Comparison of ENCODE assay signal across 8 cellular contexts in the genomic region with DNA sequence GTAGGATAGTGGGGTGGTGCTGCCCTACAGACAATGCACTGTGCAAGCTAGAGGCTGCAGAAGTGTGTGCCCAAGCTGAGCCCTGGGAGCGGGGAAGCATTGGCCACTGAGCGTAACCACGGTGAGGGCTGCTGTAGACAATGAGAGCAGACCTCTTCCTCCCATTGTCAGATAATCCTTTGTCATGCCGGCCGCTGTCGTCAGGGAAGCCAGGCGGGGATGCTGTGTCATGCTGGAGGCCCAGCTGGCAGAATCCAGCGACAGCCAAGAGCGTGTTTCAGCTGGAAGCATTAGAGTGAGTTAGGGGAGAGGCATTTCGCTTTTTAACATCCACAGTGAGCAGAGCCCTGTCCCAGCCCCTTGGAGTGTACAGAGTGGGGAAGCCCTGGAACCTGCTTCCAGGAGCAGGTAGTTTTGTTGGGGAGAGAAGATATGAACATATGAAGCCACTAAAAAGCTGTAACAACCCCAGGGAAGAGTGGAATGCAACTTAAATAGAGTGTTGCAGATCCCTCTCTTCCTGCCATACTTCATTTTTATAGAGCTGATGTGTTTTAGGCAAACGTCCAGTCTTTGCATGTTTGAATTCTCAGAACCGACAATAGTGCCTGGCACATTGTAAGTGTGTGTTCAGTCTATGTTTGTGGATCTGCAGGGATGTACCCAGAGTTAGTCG. TPM values are rescaled to one million over a fixed set of nuclear protein-coding genes. Genes with fewer than 3 reads are reported as not detected.
DNase-seq lines count a peak whose midpoint lies in the region; ATAC-seq and TF ChIP-seq lines count a peak whose summit lies in the region.

No MANE protein-coding gene starts in this region.

- CTCF ChIA-PET in activated CD4-positive, alpha-beta T cell treated with anti-CD3 and anti-CD28 coated beads for 36 hours (lab: Charles Lee): interaction anchor here (1.3 kb wide), 1 partner anchor 11 kb away, joined by 3 read pairs; no protein-coding TSS in a partner anchor

- H3K27me3 Mint-ChIP-seq in activated CD4-positive, alpha-beta T cell treated with anti-CD3 and anti-CD28 coated beads for 36 hours: peaks cover 16% of the 10 kb centered on the region
- H3K27me3 Mint-ChIP-seq in progenitor cell of endocrine pancreas: peaks cover 29% of the 10 kb centered on the region
- peaks cover 21% of the 10 kb centered on the region for H3K27me3 Mint-ChIP-seq in activated naive CD8-positive, alpha-beta T cell treated with anti-CD3 and anti-CD28 coated beads, Interleukin-2, amount 50 U/mL, for 24 hours

- H3K36me3 ChIP-seq in lower lobe of right lung: no peaks in the 10 kb centered on the region

- H3K9me3 Mint-ChIP-seq in activated CD4-positive, alpha-beta T cell treated with anti-CD3 and anti-CD28 coated beads for 36 hours (ENCODE audit: low read depth): no peaks in the 10 kb centered on the region
- no peaks in the 10 kb centered on the region for H3K9me3 Mint-ChIP-seq in progenitor cell of endocrine pancreas (ENCODE audit: low read depth)
- H3K9me3 Mint-ChIP-seq in activated naive CD8-positive, alpha-beta T cell treated with anti-CD3 and anti-CD28 coated beads, Interleukin-2, amount 50 U/mL, for 24 hours: no peaks in the 10 kb centered on the region

- no peak overlapping the region for H3K4me3 ChIP-seq in lower lobe of right lung

- no peaks in the 10 kb centered on the region for H3K36me3 Mint-ChIP-seq in activated CD4-positive, alpha-beta T cell treated with anti-CD3 and anti-CD28 coated beads for 36 hours (ENCODE audit: low read depth)
- H3K36me3 Mint-ChIP-seq in progenitor cell of endocrine pancreas (ENCODE audit: insufficient read depth): no peaks in the 10 kb centered on the region
- H3K36me3 Mint-ChIP-seq in activated naive CD8-positive, alpha-beta T cell treated with anti-CD3 and anti-CD28 coated beads, Interleukin-2, amount 50 U/mL, for 24 hours (ENCODE audit: low read depth): no peaks in the 10 kb centered on the region

- peaks cover 8% of the 10 kb centered on the region for H3K4me1 Mint-ChIP-seq in activated CD4-positive, alpha-beta T cell treated with anti-CD3 and anti-CD28 coated beads for 36 hours
- H3K4me1 Mint-ChIP-seq in progenitor cell of endocrine pancreas (ENCODE audit: low read depth): peaks cover 34% of the 10 kb centered on the region
- H3K4me1 Mint-ChIP-seq in activated naive CD8-positive, alpha-beta T cell treated with anti-CD3 and anti-CD28 coated beads, Interleukin-2, amount 50 U/mL, for 24 hours: peaks cover 15% of the 10 kb centered on the region

- ATAC-seq in lower lobe of right lung (peak in 1 of 2 donors; percentile 3), HG02938 (IDR thresholded peaks at IDR 0.05; ENCODE audit: unreplicated experiment) (no peak)
- no peak for ATAC-seq in activated CD4-positive, alpha-beta T cell treated with anti-CD3 and anti-CD28 coated beads for 36 hours
- ATAC-seq in activated naive CD8-positive, alpha-beta T cell treated with anti-CD3 and anti-CD28 coated beads, Interleukin-2, amount 50 U/mL, for 24 hours: no peak

- H3K4me3 Mint-ChIP-seq in activated CD4-positive, alpha-beta T cell treated with anti-CD3 and anti-CD28 coated beads for 36 hours: no peak overlapping the region
- no peak overlapping the region for H3K4me3 Mint-ChIP-seq in progenitor cell of endocrine pancreas (ENCODE audit: low read depth)
- H3K4me3 Mint-ChIP-seq in activated naive CD8-positive, alpha-beta T cell treated with anti-CD3 and anti-CD28 coated beads, Interleukin-2, amount 50 U/mL, for 24 hours: no peak overlapping the region

- peak; percentile 6 for DNase-seq in CD1c-positive myeloid dendritic cell (ENCODE audit: extremely low spot score)
- peak; percentile 58 for DNase-seq in NCI-H460 (ENCODE audit: extremely low read depth, low read depth)
- DNase-seq in ecto neural progenitor cell (ENCODE audit: low spot score): peak; percentile 89
- DNase-seq in lower lobe of right lung: peak; percentile 51
- DNase-seq in activated CD4-positive, alpha-beta T cell treated with anti-CD3 and anti-CD28 coated beads for 36 hours: no peak
- no peak for DNase-seq in progenitor cell of endocrine pancreas (ENCODE audit: low spot score, unreplicated experiment)
- no peak for DNase-seq in activated naive CD8-positive, alpha-beta T cell treated with anti-CD3 and anti-CD28 coated beads, Interleukin-2, amount 50 U/mL, for 24 hours

- peak overlapping the region; percentile 22 for H3K27ac ChIP-seq in lower lobe of right lung

- POLR2A ChIA-PET in activated CD4-positive, alpha-beta T cell treated with anti-CD3 and anti-CD28 coated beads for 36 hours (lab: Charles Lee): no interaction called here

- TF ChIP-seq CTCF in lower lobe of right lung (IDR thresholded peaks at IDR 0.05) (no peak), progenitor cell of endocrine pancreas (IDR thresholded peaks at IDR 0.05; ENCODE audit: unreplicated experiment) (no peak)

- intact Hi-C loops in lower lobe of right lung (cut with DNase I): no loop called here
- intact Hi-C loops in activated CD4-positive, alpha-beta T cell treated with anti-CD3 and anti-CD28 coated beads for 36 hours (cut with DNase I, micrococcal nuclease): no loop called here

- no peaks in the 10 kb centered on the region for H3K9me3 ChIP-seq in lower lobe of right lung

- peaks cover 45% of the 10 kb centered on the region for H3K4me1 ChIP-seq in lower lobe of right lung

- no peaks in the 10 kb centered on the region for H3K27me3 ChIP-seq in lower lobe of right lung (ENCODE audit: low read depth)

- H3K27ac Mint-ChIP-seq in activated CD4-positive, alpha-beta T cell treated with anti-CD3 and anti-CD28 coated beads for 36 hours: no peak overlapping the region
- H3K27ac Mint-ChIP-seq in progenitor cell of endocrine pancreas: no peak overlapping the region
- no peak overlapping the region for H3K27ac Mint-ChIP-seq in activated naive CD8-positive, alpha-beta T cell treated with anti-CD3 and anti-CD28 coated beads, Interleukin-2, amount 50 U/mL, for 24 hours

RNA-seq across cellular contexts. Expression of a gene that starts 7.0 kb away (rescaled TPM):
- total RNA-seq in NCI-H460 (2014; rRNA removed; shearing (Covaris generic)): 47.2 and 57.0 TPM in 2 replicates
- 54.7 and 59.8 TPM in 2 replicates for polyA plus RNA-seq in NCI-H460 (2014; cell fraction: nucleus; rRNA removed)
- total RNA-seq in lower lobe of right lung: 54.8 TPM
- total RNA-seq in activated CD4-positive, alpha-beta T cell treated with anti-CD3 and anti-CD28 coated beads for 36 hours: 1 to 10 TPM; 4.5 to 5.3 TPM
- total RNA-seq in progenitor cell of endocrine pancreas: 26.4 and 33.1 TPM in 2 replicates

Comparison
In these comparisons a context has a peak if more than half of its experiments do, and no peak if none do; other contexts are left out.
1. DNase-seq: peak in CD1c-positive myeloid dendritic cell (single experiment), NCI-H460 (single experiment), ecto neural progenitor cell (single experiment) and lower lobe of right lung (single experiment); none in activated CD4-positive, alpha-beta T cell treated with anti-CD3 and anti-CD28 coated beads for 36 hours (single experiment), progenitor cell of endocrine pancreas (single experiment) and activated naive CD8-positive, alpha-beta T cell treated with anti-CD3 and anti-CD28 coated beads, Interleukin-2, amount 50 U/mL, for 24 hours (single experiment).